Comparison of ENCODE assay signal across 10 cellular contexts in genomic region chr12:49961111-49961922, GRCh38. TPM values are rescaled to one million over a fixed set of nuclear protein-coding genes. Genes with fewer than 3 reads are reported as not detected.
A peak's percentile ranks its signal among the peaks of the same experiment; 100 is the strongest.
DNase-seq lines count a peak whose midpoint lies in the region; ATAC-seq and TF ChIP-seq lines count a peak whose summit lies in the region.
"Had no signal": no experiment of that assay in that cellular context is flagged by ENCODE, and none has a peak within 500 bp of the region (broad histone marks: within the 10 kb centered on the region; RNA-seq: fewer than 3 reads in every experiment).

AQP5 (plus strand) TSS chr12:49961872; CDS start chr12:49962018, 146 bp downstream.

- H3K4me3 Mint-ChIP-seq in activated naive CD4-positive, alpha-beta T cell treated with anti-CD3 and anti-CD28 coated beads, Interleukin-2, amount 50 U/mL, for 24 hours, result peak within 1 kb of the TSS; percentile 70
- peak within 1 kb of the TSS; percentile 38 for H3K4me3 Mint-ChIP-seq in central memory CD8-positive, alpha-beta T cell
- H3K4me3 Mint-ChIP-seq in memory B cell, result peak within 1 kb of the TSS; percentile 56
- peak within 1 kb of the TSS; percentile 78 for H3K4me3 Mint-ChIP-seq in type B pancreatic cell

- H3K36me3 Mint-ChIP-seq in activated naive CD4-positive, alpha-beta T cell treated with anti-CD3 and anti-CD28 coated beads, Interleukin-2, amount 50 U/mL, for 24 hours, result no peaks in the 10 kb centered on the region
- peaks cover 2% of the 10 kb centered on the region for H3K36me3 Mint-ChIP-seq in central memory CD8-positive, alpha-beta T cell (ENCODE audit: insufficient read depth)
- H3K36me3 Mint-ChIP-seq in memory B cell, result no peaks in the 10 kb centered on the region
- peaks cover 4% of the 10 kb centered on the region for H3K36me3 Mint-ChIP-seq in type B pancreatic cell

- H3K27me3 Mint-ChIP-seq in activated naive CD4-positive, alpha-beta T cell treated with anti-CD3 and anti-CD28 coated beads, Interleukin-2, amount 50 U/mL, for 24 hours, result peaks cover 52% of the 10 kb centered on the region
- peaks cover 89% of the 10 kb centered on the region for H3K27me3 Mint-ChIP-seq in central memory CD8-positive, alpha-beta T cell
- H3K27me3 Mint-ChIP-seq in memory B cell, result peaks cover 34% of the 10 kb centered on the region
- peaks cover 82% of the 10 kb centered on the region for H3K27me3 Mint-ChIP-seq in type B pancreatic cell

- no peak for ATAC-seq in central memory CD8-positive, alpha-beta T cell (replicated peaks; ENCODE audit: extremely low read depth, poor library complexity, severe bottlenecking)
- ATAC-seq in memory B cell (ENCODE audit: low read depth) (peak; percentile 26), HG03025 (IDR thresholded peaks at IDR 0.05; ENCODE audit: low FRiP score, unreplicated experiment) (no peak)

- H3K9me3 Mint-ChIP-seq in activated naive CD4-positive, alpha-beta T cell treated with anti-CD3 and anti-CD28 coated beads, Interleukin-2, amount 50 U/mL, for 24 hours, result no peaks in the 10 kb centered on the region
- H3K9me3 Mint-ChIP-seq in central memory CD8-positive, alpha-beta T cell, result no peaks in the 10 kb centered on the region
- H3K9me3 Mint-ChIP-seq in memory B cell (no peaks in the 10 kb centered on the region), type B pancreatic cell (no peaks in the 10 kb centered on the region)

- no peak for TF ChIP-seq CTCF in type B pancreatic cell (conservative IDR thresholded peaks at IDR 0.05)

- H3K4me1 Mint-ChIP-seq in activated naive CD4-positive, alpha-beta T cell treated with anti-CD3 and anti-CD28 coated beads, Interleukin-2, amount 50 U/mL, for 24 hours, result peaks cover 7% of the 10 kb centered on the region
- no peaks in the 10 kb centered on the region for H3K4me1 Mint-ChIP-seq in central memory CD8-positive, alpha-beta T cell
- H3K4me1 Mint-ChIP-seq in memory B cell, result peaks cover 8% of the 10 kb centered on the region
- H3K4me1 Mint-ChIP-seq in type B pancreatic cell (ENCODE audit: unreplicated experiment), result peaks cover 9% of the 10 kb centered on the region

- no peak within 1 kb of the TSS for H3K27ac Mint-ChIP-seq in activated naive CD4-positive, alpha-beta T cell treated with anti-CD3 and anti-CD28 coated beads, Interleukin-2, amount 50 U/mL, for 24 hours
- H3K27ac Mint-ChIP-seq in central memory CD8-positive, alpha-beta T cell (ENCODE audit: low read depth), result no peak within 1 kb of the TSS
- H3K27ac Mint-ChIP-seq in memory B cell (no peak within 1 kb of the TSS), type B pancreatic cell (no peak within 1 kb of the TSS)

- no peak for DNase-seq in activated naive CD4-positive, alpha-beta T cell (lab: John Stamatoyannopoulos, UW)
- no peak for DNase-seq in central memory CD8-positive, alpha-beta T cell (ENCODE audit: low spot score in 2 of 2)
- DNase-seq in memory B cell (ENCODE audit: low spot score in 2 of 2), result no peak
- DNase-seq in type B pancreatic cell (ENCODE audit: extremely low spot score, unreplicated experiment), result no peak
- DNase-seq in NCI-H345 (lab: John Stamatoyannopoulos, UW), result no peak
- DNase-seq in central memory CD4-positive, alpha-beta T cell, result no peak
- DNase-seq: DMS153 had no signal

RNA-seq across cellular contexts. Expression of gene AQP5, which starts in this region (rescaled TPM):
- total RNA-seq in type B pancreatic cell (ENCODE audit: low replicate concordance), result 0.95 and 0.97 TPM in 2 replicates
- total RNA-seq: T-helper 2 cell treated with Interferon-gamma antibody and Interleukin-4, amounts not matched to agents 100 ng/mL and 5 ng/mL, for 36 hours had no signal
